ENCODE assay signal across 25 cellular contexts in the genomic region with DNA sequence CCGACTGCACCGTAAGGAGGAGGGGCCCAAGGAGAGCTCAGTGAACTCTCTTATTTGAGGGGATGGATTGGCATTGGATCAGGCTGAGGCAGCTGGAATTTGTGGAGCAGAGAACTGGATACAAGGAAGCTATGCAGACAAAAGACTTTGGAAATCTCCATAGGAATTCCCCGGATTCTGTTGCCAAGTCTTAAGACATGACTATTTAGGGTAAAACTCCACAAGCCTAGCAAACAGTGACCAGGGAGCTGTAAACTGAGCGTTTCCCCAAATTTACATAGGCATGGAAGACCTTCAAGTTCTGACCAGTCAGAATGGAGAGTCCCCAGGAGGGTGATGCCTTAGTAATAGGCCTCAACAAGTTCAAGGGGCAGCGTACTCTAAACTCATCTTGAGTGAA.
DNase-seq lines count a peak whose midpoint lies in the region; ATAC-seq, FAIRE-seq and TF ChIP-seq lines count a peak whose summit lies in the region.
"Had no signal": no experiment of that assay in that cellular context is flagged by ENCODE, and none has a peak within 500 bp of the region (broad histone marks: within the 10 kb centered on the region; RNA-seq: fewer than 3 reads in every experiment).

No MANE protein-coding gene starts in this region.

- TF ChIP-seq CTCF in bronchial epithelial cell (IDR thresholded peaks at IDR 0.05; ENCODE audit: insufficient read depth, low read length, severe bottlenecking) (no peak), foreskin keratinocyte (conservative IDR thresholded peaks at IDR 0.05) (no peak)

- H3K27me3 ChIP-seq in HUES6 (ENCODE audit: control insufficient read depth, insufficient read depth, low read length) (no peaks in the 10 kb centered on the region), bronchial epithelial cell (ENCODE audit: control insufficient read depth, insufficient read depth, low read length) (no peaks in the 10 kb centered on the region), foreskin keratinocyte (peaks cover 7% of the 10 kb centered on the region)
- H3K27me3 ChIP-seq: tibial artery had no signal

- H3K9me3 ChIP-seq in HUES6 (ENCODE audit: control insufficient read depth, insufficient read depth, low read depth, low read length): peaks cover 12% of the 10 kb centered on the region; the same call in 1 of the 2 replicates
- no peaks in the 10 kb centered on the region for H3K9me3 ChIP-seq in T-helper 17 cell (ENCODE audit: control insufficient read depth, low read length, poor library complexity, severe bottlenecking)
- H3K9me3 ChIP-seq: mucosa of descending colon had no signal

- FAIRE-seq in bronchial epithelial cell (lab: Jason Lieb, UNC): no peak

- H3K27ac Mint-ChIP-seq in T-helper 17 cell: no peak overlapping the region
- H3K27ac Mint-ChIP-seq: activated CD4-positive, alpha-beta T cell treated with anti-CD3 and anti-CD28 coated beads, Interleukin-2, amount 10 ng/mL, durations not matched to agents 7 days and 5 days; activated naive CD4-positive, alpha-beta T cell treated with anti-CD3 and anti-CD28 coated beads, Interleukin-2, amount 50 U/mL, for 24 hours; stimulated activated naive CD8-positive, alpha-beta T cell treated with anti-CD3 and anti-CD28 coated beads, Interleukin-15, amount 100 ng/mL, for 72 hours; T-helper 2 cell treated with Interferon-gamma antibody and Interleukin-4, amounts not matched to agents 5 μg/mL and 100 μg/mL, for 36 hours had no signal

- no peaks in the 10 kb centered on the region for H3K4me1 Mint-ChIP-seq in T-helper 17 cell
- H3K4me1 Mint-ChIP-seq: activated CD4-positive, alpha-beta T cell treated with anti-CD3 and anti-CD28 coated beads, Interleukin-2, amount 10 ng/mL, durations not matched to agents 7 days and 5 days; activated naive CD4-positive, alpha-beta T cell treated with anti-CD3 and anti-CD28 coated beads, Interleukin-2, amount 50 U/mL, for 24 hours; stimulated activated naive CD8-positive, alpha-beta T cell treated with anti-CD3 and anti-CD28 coated beads, Interleukin-15, amount 100 ng/mL, for 72 hours had no signal

- ATAC-seq in foreskin keratinocyte: no peak
- ATAC-seq in T-helper 17 cell: no peak
- ATAC-seq: esophagus mucosa; left ventricle myocardium superior; mucosa of descending colon; Right ventricle myocardium inferior; sciatic nerve; stimulated activated naive CD8-positive, alpha-beta T cell treated with anti-CD3 and anti-CD28 coated beads, Interleukin-15, amount 100 ng/mL, for 72 hours had no signal

- H3K36me3 Mint-ChIP-seq in T-helper 17 cell (ENCODE audit: low read depth): no peaks in the 10 kb centered on the region
- H3K36me3 Mint-ChIP-seq: activated naive CD4-positive, alpha-beta T cell treated with anti-CD3 and anti-CD28 coated beads, Interleukin-2, amount 50 U/mL, for 24 hours had no signal

- peak overlapping the region; percentile 5 for H3K9ac ChIP-seq in HUES6 (ENCODE audit: low read length)

- H3K36me3 ChIP-seq in HUES6 (ENCODE audit: control insufficient read depth, insufficient read depth, low read length): no peaks in the 10 kb centered on the region
- H3K36me3 ChIP-seq in bronchial epithelial cell (ENCODE audit: control insufficient read depth, insufficient read depth, low read length): no peaks in the 10 kb centered on the region
- H3K36me3 ChIP-seq: tibial artery, WERI-Rb-1 had no signal

- peak; percentile 59 for DNase-seq in bronchial epithelial cell (ENCODE audit: low read depth)
- DNase-seq in foreskin keratinocyte: peak; percentile 51 to 79
- DNase-seq in renal cortical epithelial cell (ENCODE audit: low read depth): peak; percentile 43
- no peak for DNase-seq in NCI-H446 (lab: John Stamatoyannopoulos, UW)
- DNase-seq in medulla oblongata (ENCODE audit: extremely low spot score): no peak
- DNase-seq in T-helper 17 cell: no peak
- DNase-seq: activated CD4-positive, alpha-beta T cell treated with anti-CD3 and anti-CD28 coated beads, Interleukin-2, amount 10 ng/mL, durations not matched to agents 7 days and 5 days; anterior cingulate cortex; effector CD4-positive, alpha-beta T cell; EL; left ventricle myocardium superior; mucosa of descending colon; NCI-H1105; NCI-H1930; NCI-H748 treated with DMSO at 0.1 percent for 48 hours; stimulated activated CD4-positive, alpha-beta T cell treated with anti-CD3 and anti-CD28 coated beads, Interleukin-15, amount 100 ng/mL, for 24 hours; stimulated activated naive CD8-positive, alpha-beta T cell treated with anti-CD3 and anti-CD28 coated beads, Interleukin-15, amount 100 ng/mL, for 72 hours; tibial artery; WERI-Rb-1 had no signal

- peak overlapping the region; percentile 63; the same call in 1 of the 2 replicates for H3K27ac ChIP-seq in HUES6 (ENCODE audit: low read depth, low read length)
- H3K27ac ChIP-seq in foreskin keratinocyte: no peak overlapping the region
- H3K27ac ChIP-seq: tibial artery, WERI-Rb-1 had no signal

- peaks cover 60% of the 10 kb centered on the region for H3K27me3 Mint-ChIP-seq in T-helper 17 cell

- H3K4me1 ChIP-seq in HUES6 (ENCODE audit: control insufficient read depth, insufficient read depth, low read length): peaks cover 23% of the 10 kb centered on the region
- H3K4me1 ChIP-seq in foreskin keratinocyte: no peaks in the 10 kb centered on the region
- H3K4me1 ChIP-seq: tibial artery had no signal

- no peak overlapping the region for H3K4me3 Mint-ChIP-seq in T-helper 17 cell
- H3K4me3 Mint-ChIP-seq: activated CD4-positive, alpha-beta T cell treated with anti-CD3 and anti-CD28 coated beads, Interleukin-2, amount 10 ng/mL, durations not matched to agents 7 days and 5 days; activated naive CD4-positive, alpha-beta T cell treated with anti-CD3 and anti-CD28 coated beads, Interleukin-2, amount 50 U/mL, for 24 hours; stimulated activated naive CD8-positive, alpha-beta T cell treated with anti-CD3 and anti-CD28 coated beads, Interleukin-15, amount 100 ng/mL, for 72 hours; T-helper 2 cell treated with Interferon-gamma antibody and Interleukin-4, amounts not matched to agents 5 μg/mL and 100 μg/mL, for 36 hours had no signal

- H3K4me3 ChIP-seq in HUES6 (ENCODE audit: low read depth, low read length): no peak overlapping the region
- H3K4me3 ChIP-seq in bronchial epithelial cell (ENCODE audit: low read depth, low read length): no peak overlapping the region
- H3K4me3 ChIP-seq: mucosa of descending colon, tibial artery had no signal

Comparison
In these comparisons a context has a peak if more than half of its experiments do, and no peak if none do; other contexts are left out.
1. DNase-seq: peak in bronchial epithelial cell (single experiment), foreskin keratinocyte (2 of 2) and renal cortical epithelial cell (single experiment); none in NCI-H446 (0 of 2), medulla oblongata (single experiment) and T-helper 17 cell (0 of 3).